Comparison of ENCODE assay signal across 8 cellular contexts in the genomic region with DNA sequence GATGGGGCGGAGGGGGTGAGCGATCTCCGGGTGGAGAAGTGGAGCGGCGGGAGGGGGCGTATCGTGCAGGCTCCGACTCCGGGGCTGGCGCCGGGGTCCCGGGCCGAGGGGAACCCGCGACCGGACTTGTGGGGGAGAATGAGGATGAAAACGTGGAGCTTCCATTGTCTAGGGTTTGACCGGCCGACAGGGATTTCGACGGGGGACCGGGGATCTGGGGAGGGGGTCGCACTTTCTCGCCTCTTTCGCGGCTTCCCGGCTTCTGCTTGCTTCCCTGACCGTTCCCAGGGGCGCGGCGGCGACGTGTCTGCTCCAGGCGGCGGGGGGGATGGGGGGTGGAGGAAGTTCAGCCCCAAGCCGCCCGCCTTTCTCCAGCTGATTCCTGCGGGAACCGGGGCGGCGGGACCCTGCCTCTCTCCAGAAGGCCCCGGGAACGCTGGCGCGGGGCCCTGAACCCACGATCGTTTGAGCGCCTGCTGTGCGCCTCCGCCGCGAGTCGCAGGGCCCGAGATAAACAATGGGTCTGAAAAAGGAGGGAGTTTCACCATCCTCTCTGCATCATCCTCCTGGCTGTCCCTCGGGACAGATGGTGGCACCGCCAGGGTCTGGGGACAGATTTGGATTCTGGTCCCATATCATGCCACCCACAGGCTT. TPM values are rescaled to one million over a fixed set of nuclear protein-coding genes. Genes with fewer than 3 reads are reported as not detected.
DNase-seq lines count a peak whose midpoint lies in the region; ATAC-seq and TF ChIP-seq lines count a peak whose summit lies in the region.

No MANE protein-coding gene starts in this region.

- DNase-seq in SK-N-SH = peak; percentile 70
- peak; percentile 27 for DNase-seq in OCI-M1 (lab: John Stamatoyannopoulos, UW)
- peak; percentile 61 to 75 for DNase-seq in breast epithelium (ENCODE audit: low spot score in 2 of 2)
- peak; percentile 27 for DNase-seq in stimulated activated naive B cell treated with anti-CD40 and anti-IgM and Interleukin-4, amounts not matched to agents 10 μg/mL and 1 μg/mL and 100 μg/mL, for 72 hours

- peak overlapping the region; percentile 99 for H3K4me2 ChIP-seq in SK-N-SH

- H3K36me3 ChIP-seq in SK-N-SH (replicated peaks in 1 of 2; ENCODE audit: control insufficient read depth in 1 of 2, insufficient read depth in 2 of 2, low read length in 1 of 2) (peaks cover 4 to 35% of the 10 kb centered on the region in 2 experiments), breast epithelium (no peaks in the 10 kb centered on the region)

- H4K20me1 ChIP-seq in SK-N-SH (ENCODE audit: insufficient read depth) = peaks cover 23% of the 10 kb centered on the region

- H3K27me3 Mint-ChIP-seq in stimulated activated naive B cell treated with anti-CD40 and anti-IgM and Interleukin-4, amounts not matched to agents 10 μg/mL and 1 μg/mL and 100 μg/mL, for 72 hours = no peaks in the 10 kb centered on the region

- ATAC-seq in SK-N-SH treated with all-trans-retinoic acid at 6 μM for 48 hours (no peak), HG03280 (IDR thresholded peaks at IDR 0.05; ENCODE audit: unreplicated experiment) (no peak), HG02870 (IDR thresholded peaks at IDR 0.05; ENCODE audit: unreplicated experiment) (no peak)
- ATAC-seq in stimulated activated naive B cell treated with anti-CD40 and anti-IgM and Interleukin-4, amounts not matched to agents 10 μg/mL and 1 μg/mL and 100 μg/mL, for 72 hours (replicated peaks) = peak in 1 of 2 donors; percentile 5

- WGBS in SK-N-SH (ENCODE audit: low lambda C conversion rate) = under 1% methylated on average over 40 of the region's 56 CpGs

- CTCF ChIA-PET in SK-N-SH (lab: Yijun Ruan, JAX) = interaction anchor here (0.7 to 7.7 kb wide), 7 partner anchors 15 to 105 kb away, joined by 3 to 90 read pairs (median 6); a partner anchor contains a TSS

- peak overlapping the region; percentile 91 to 97 for H3K4me3 Mint-ChIP-seq in stimulated activated naive B cell treated with anti-CD40 and anti-IgM and Interleukin-4, amounts not matched to agents 10 μg/mL and 1 μg/mL and 100 μg/mL, for 72 hours

- H3K4me3 ChIP-seq in SK-N-SH (ENCODE audit: low read depth in 2 of 2, low read length in 1 of 2) = peak overlapping the region; percentile 74 to 78
- peak overlapping the region; percentile 91 to 99 (median 96) for H3K4me3 ChIP-seq in breast epithelium

- no peak overlapping the region for H2AFZ ChIP-seq in SK-N-SH (ENCODE audit: low read depth)

- H3K4me1 ChIP-seq in SK-N-SH (ENCODE audit: control insufficient read depth in 1 of 2, insufficient read depth in 2 of 2, low read depth in 1 of 2, low read length in 1 of 2) (peaks cover 12 to 14% of the 10 kb centered on the region in 2 experiments), breast epithelium (peaks cover 0 to 3% of the 10 kb centered on the region in 2 donors)

- no peaks in the 10 kb centered on the region for H3K9me2 ChIP-seq in SK-N-SH

- peaks cover 48% of the 10 kb centered on the region for H3K79me2 ChIP-seq in SK-N-SH (ENCODE audit: insufficient read depth)

- no peaks in the 10 kb centered on the region for H3K9me3 ChIP-seq in SK-N-SH
- H3K9me3 ChIP-seq in breast epithelium = no peaks in the 10 kb centered on the region

- peaks cover 46% of the 10 kb centered on the region for H3F3A ChIP-seq in SK-N-SH (replicated peaks; ENCODE audit: insufficient read depth)

- intact Hi-C loops in breast epithelium (cut with DNase I; ENCODE audit: low total_unique reads) = loop anchor here (5.0 kb wide), 1 partner anchor 245 kb away; a partner anchor contains a TSS

- H3K9ac ChIP-seq in SK-N-SH = peak overlapping the region; percentile 98

- TF ChIP-seq POLR2A in breast epithelium (IDR thresholded peaks at IDR 0.05) = no peak

- H3K27ac ChIP-seq in SK-N-SH (ENCODE audit: low read depth in 2 of 2, low read length in 1 of 2) = peak overlapping the region; percentile 99
- H3K27ac ChIP-seq in breast epithelium = peak overlapping the region; percentile 100
- H3K27ac ChIP-seq in layer of hippocampus (ENCODE audit: low read depth, low read length) = peak overlapping the region; percentile 95

- no peaks in the 10 kb centered on the region for H3K9me3 Mint-ChIP-seq in stimulated activated naive B cell treated with anti-CD40 and anti-IgM and Interleukin-4, amounts not matched to agents 10 μg/mL and 1 μg/mL and 100 μg/mL, for 72 hours

- no peak for TF ChIP-seq RAD21 in SK-N-SH (IDR thresholded peaks at IDR 0.05; ENCODE audit: low read length)

- no peak for TF ChIP-seq EP300 in SK-N-SH (IDR thresholded peaks at IDR 0.05; ENCODE audit: borderline replicate concordance in 1 of 2, low read depth in 1 of 2, low read length in 1 of 2)

- TF ChIP-seq CTCF in SK-N-SH (IDR thresholded peaks at IDR 0.05) = no peak
- TF ChIP-seq CTCF in breast epithelium (IDR thresholded peaks at IDR 0.05) = no peak

- H3K27ac Mint-ChIP-seq in stimulated activated naive B cell treated with anti-CD40 and anti-IgM and Interleukin-4, amounts not matched to agents 10 μg/mL and 1 μg/mL and 100 μg/mL, for 72 hours = peak overlapping the region; percentile 99

- peaks cover 34 to 74% of the 10 kb centered on the region in 2 donors for H3K4me1 Mint-ChIP-seq in stimulated activated naive B cell treated with anti-CD40 and anti-IgM and Interleukin-4, amounts not matched to agents 10 μg/mL and 1 μg/mL and 100 μg/mL, for 72 hours

- H3K36me3 Mint-ChIP-seq in stimulated activated naive B cell treated with anti-CD40 and anti-IgM and Interleukin-4, amounts not matched to agents 10 μg/mL and 1 μg/mL and 100 μg/mL, for 72 hours = peaks cover 40 to 44% of the 10 kb centered on the region in 2 donors

- POLR2A ChIA-PET in SK-N-SH (lab: Yijun Ruan, JAX) = interaction anchor here (0.9 to 1.6 kb wide), 3 partner anchors 13 to 108 kb away, joined by 3 to 10 read pairs (median 4); a partner anchor contains a TSS

- H3K27me3 ChIP-seq in SK-N-SH (ENCODE audit: insufficient read depth) (no peaks in the 10 kb centered on the region), breast epithelium (no peaks in the 10 kb centered on the region), layer of hippocampus (ENCODE audit: control insufficient read depth, insufficient read depth, low read length) (no peaks in the 10 kb centered on the region)

TF ChIP-seq in SK-N-SH, 30 proteins besides CTCF, POLR2A, EP300 and RAD21 (continues in another document):
- TF ChIP-seq FOSL2 (IDR thresholded peaks at IDR 0.05; ENCODE audit: borderline replicate concordance, low read depth) (no peak), RFX5 (IDR thresholded peaks at IDR 0.05; ENCODE audit: low read length) (no peak), CHD2 (IDR thresholded peaks at IDR 0.05; ENCODE audit: low read length, partially characterized antibody) (no peak), TEAD4 (IDR thresholded peaks at IDR 0.05; ENCODE audit: borderline replicate concordance, insufficient read depth) (no peak)
- TF ChIP-seq, protein P1, sequence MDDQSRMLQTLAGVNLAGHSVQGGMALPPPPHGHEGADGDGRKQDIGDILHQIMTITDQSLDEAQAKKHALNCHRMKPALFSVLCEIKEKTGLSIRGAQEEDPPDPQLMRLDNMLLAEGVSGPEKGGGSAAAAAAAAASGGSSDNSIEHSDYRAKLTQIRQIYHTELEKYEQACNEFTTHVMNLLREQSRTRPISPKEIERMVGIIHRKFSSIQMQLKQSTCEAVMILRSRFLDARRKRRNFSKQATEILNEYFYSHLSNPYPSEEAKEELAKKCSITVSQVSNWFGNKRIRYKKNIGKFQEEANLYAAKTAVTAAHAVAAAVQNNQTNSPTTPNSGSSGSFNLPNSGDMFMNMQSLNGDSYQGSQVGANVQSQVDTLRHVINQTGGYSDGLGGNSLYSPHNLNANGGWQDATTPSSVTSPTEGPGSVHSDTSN (IDR thresholded peaks at IDR 0.05) = 0 out of 2 replicates have a peak, but pooled peaks have one; percentile 10

TF ChIP-seq in SK-N-SH treated with all-trans-retinoic acid at 6 μM for 48 hours, 23 proteins besides CTCF, POLR2A, EP300 and RAD21:
- TF ChIP-seq CSDC2 (CRISPR knock-in tag; IDR thresholded peaks at IDR 0.05) = no peak
- TF ChIP-seq, protein P2, sequence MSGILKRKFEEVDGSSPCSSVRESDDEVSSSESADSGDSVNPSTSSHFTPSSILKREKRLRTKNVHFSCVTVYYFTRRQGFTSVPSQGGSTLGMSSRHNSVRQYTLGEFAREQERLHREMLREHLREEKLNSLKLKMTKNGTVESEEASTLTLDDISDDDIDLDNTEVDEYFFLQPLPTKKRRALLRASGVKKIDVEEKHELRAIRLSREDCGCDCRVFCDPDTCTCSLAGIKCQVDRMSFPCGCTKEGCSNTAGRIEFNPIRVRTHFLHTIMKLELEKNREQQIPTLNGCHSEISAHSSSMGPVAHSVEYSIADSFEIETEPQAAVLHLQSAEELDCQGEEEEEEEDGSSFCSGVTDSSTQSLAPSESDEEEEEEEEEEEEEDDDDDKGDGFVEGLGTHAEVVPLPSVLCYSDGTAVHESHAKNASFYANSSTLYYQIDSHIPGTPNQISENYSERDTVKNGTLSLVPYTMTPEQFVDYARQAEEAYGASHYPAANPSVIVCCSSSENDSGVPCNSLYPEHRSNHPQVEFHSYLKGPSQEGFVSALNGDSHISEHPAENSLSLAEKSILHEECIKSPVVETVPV (CRISPR knock-in tag; IDR thresholded peaks at IDR 0.05) = no peak
- no peak for TF ChIP-seq OSR1 (CRISPR knock-in tag; IDR thresholded peaks at IDR 0.05)
- no peak for TF ChIP-seq ZNF565 (CRISPR knock-in tag; conservative IDR thresholded peaks at IDR 0.05; ENCODE audit: low read depth)
- no peak for TF ChIP-seq ISL1 (CRISPR knock-in tag; IDR thresholded peaks at IDR 0.05)
- TF ChIP-seq ZNF70 (CRISPR knock-in tag; IDR thresholded peaks at IDR 0.05) = no peak

RNA-seq across cellular contexts. Expression of a gene that starts 0.8 kb away (rescaled TPM):
- polyA plus RNA-seq in SK-N-SH (2012; rRNA removed) = 415 and 440 TPM in 2 replicates
- polyA plus RNA-seq in SK-N-SH (2012; cell fraction: cytosol; rRNA removed) = 478 and 600 TPM in 2 replicates
- polyA plus RNA-seq in SK-N-SH (2012; cell fraction: nucleus; rRNA removed) = 280 and 324 TPM in 2 replicates
- total RNA-seq in breast epithelium = 100 to 1,000 TPM; 257 to 652 (median 430) TPM

RNA-seq across cellular contexts. Expression of a gene that starts 34.6 kb away (rescaled TPM):
- 55.2 and 58.0 TPM in 2 replicates for polyA plus RNA-seq in SK-N-SH (2012; rRNA removed)
- polyA plus RNA-seq in SK-N-SH (2012; cell fraction: cytosol; rRNA removed) = 54.9 and 59.5 TPM in 2 replicates
- polyA plus RNA-seq in SK-N-SH (2012; cell fraction: nucleus; rRNA removed) = 28.4 and 29.0 TPM in 2 replicates
- total RNA-seq in breast epithelium = 10 to 100 TPM; 34.7 to 40.6 (median 38.8) TPM
